8 cellular contexts compared by ENCODE assay signal in genomic region chr13:102800145-102801041, GRCh38. TPM values are rescaled to one million over a fixed set of nuclear protein-coding genes. Genes with fewer than 3 reads are reported as not detected.
DNase-seq lines count a peak whose midpoint lies in the region; ATAC-seq and TF ChIP-seq lines count a peak whose summit lies in the region.

No MANE protein-coding gene starts in this region.

- peaks cover 10% of the 10 kb centered on the region for H3K4me1 ChIP-seq in mucosa of descending colon (ENCODE audit: low read depth)

- peak overlapping the region; percentile 50 for H3K4me3 ChIP-seq in mucosa of descending colon

- peak; percentile 91 for ATAC-seq in GM19324 (IDR thresholded peaks at IDR 0.05; ENCODE audit: low FRiP score, unreplicated experiment)
- ATAC-seq in HG03457 (IDR thresholded peaks at IDR 0.05; ENCODE audit: unreplicated experiment), result peak; percentile 78
- ATAC-seq in mucosa of descending colon, result peak; percentile 90

- peak; percentile 66 for TF ChIP-seq CTCF in mucosa of descending colon (IDR thresholded peaks at IDR 0.05)

- DNase-seq in CD1c-positive myeloid dendritic cell (ENCODE audit: extremely low spot score), result peak; percentile 76
- peak; percentile 66 for DNase-seq in NOMO-1 treated with DMSO at 0.1 percent for 48 hours (lab: John Stamatoyannopoulos, UW; ENCODE audit: unreplicated experiment)
- DNase-seq in activated CD8-positive, alpha-beta memory T cell treated with anti-CD3 and anti-CD28 coated beads, Interleukin-2, amount 50 U/mL, for 4 hours, result peak; percentile 85
- DNase-seq in epidermal melanocyte (ENCODE audit: insufficient read length, low spot score), result peak; percentile 77
- peak; percentile 87 to 93 (median 88) for DNase-seq in mucosa of descending colon
- DNase-seq in stimulated activated CD8-positive, alpha-beta memory T cell treated with anti-CD3 and anti-CD28 coated beads, Interleukin-4, amount 100 ng/mL, for 24 hours (ENCODE audit: low read depth), result peak; percentile 82

- no peaks in the 10 kb centered on the region for H3K36me3 ChIP-seq in mucosa of descending colon (ENCODE audit: low read depth)

- intact Hi-C loops in mucosa of descending colon (cut with DNase I, micrococcal nuclease), result no loop called here

- no peaks in the 10 kb centered on the region for H3K9me3 ChIP-seq in mucosa of descending colon

RNA-seq across cellular contexts. Expression of gene BIVM, which starts 1.5 kb away (rescaled TPM):
- 10 to 100 TPM; 15.5 to 21.2 (median 17.1) TPM for total RNA-seq in mucosa of descending colon

RNA-seq across cellular contexts. Expression of gene POGLUT2, which starts 1.6 kb away (rescaled TPM):
- 1 to 10 TPM in 2 of 3 donors, under 1 TPM in 1; 0.72 to 3.9 (median 1.7) TPM for total RNA-seq in mucosa of descending colon

RNA-seq across cellular contexts. Expression of gene TEX30, which starts 26.8 kb away (rescaled TPM):
- 1 to 10 TPM; 2.1 to 5.7 (median 3.7) TPM for total RNA-seq in mucosa of descending colon

RNA-seq across cellular contexts. Expression of gene ERCC5, which starts 45.4 kb away (rescaled TPM):
- 10 to 100 TPM; 58.6 to 85.0 (median 62.7) TPM for total RNA-seq in mucosa of descending colon

Comparison
In these comparisons a context has a peak if more than half of its experiments do, and no peak if none do; other contexts are left out.
1. Peak in every context shown above with its lines: DNase-seq, ATAC-seq and H3K4me3 ChIP-seq.